Comparison of ENCODE assay signal across 21 cellular contexts in the genomic region with DNA sequence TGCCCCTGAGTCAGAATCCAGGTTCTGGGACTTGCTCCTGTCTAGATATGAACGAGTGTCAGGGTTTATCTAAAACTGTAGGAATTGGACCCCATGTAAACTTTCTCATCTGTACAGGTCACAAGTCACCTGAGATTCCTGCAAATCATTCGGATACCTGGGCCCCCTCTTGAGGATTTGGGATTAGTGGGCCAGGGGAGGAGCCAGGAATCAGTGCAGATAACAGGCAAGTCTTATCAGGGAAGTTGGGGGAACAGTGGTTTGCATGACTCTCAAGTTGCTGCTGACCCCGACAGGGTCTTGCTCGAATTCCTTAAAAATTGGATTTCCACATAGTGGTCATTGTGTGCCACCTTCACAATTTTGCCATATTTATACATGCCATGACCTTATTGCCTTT.
DNase-seq lines count a peak whose midpoint lies in the region; ATAC-seq and TF ChIP-seq lines count a peak whose summit lies in the region.
"Had no signal": no experiment of that assay in that cellular context is flagged by ENCODE, and none has a peak within 500 bp of the region (broad histone marks: within the 10 kb centered on the region; RNA-seq: fewer than 3 reads in every experiment).

No MANE protein-coding gene starts in this region.

- H2BK120ac ChIP-seq in IMR-90 (ENCODE audit: low read depth, low read length) (no peak overlapping the region), trophoblast cell (ENCODE audit: insufficient read depth, low read length, poor library complexity) (peak overlapping the region; percentile 100)

- H3K9ac ChIP-seq in IMR-90 (ENCODE audit: low read depth, low read length), result no peak overlapping the region
- no peak overlapping the region for H3K9ac ChIP-seq in endodermal cell (ENCODE audit: extremely low read depth, low read length, poor library complexity, severe bottlenecking)
- H3K9ac ChIP-seq in trophoblast cell (ENCODE audit: low read length), result no peak overlapping the region
- H3K9ac ChIP-seq: BLaER1 treated with 17β-estradiol and CSF1 and Interleukin-3, amounts not matched to agents 10 nM and 100 nM had no signal

- no peak for TF ChIP-seq POLR2A in IMR-90 (IDR thresholded peaks at IDR 0.05; ENCODE audit: low read depth, low read length)

- H2BK15ac ChIP-seq in IMR-90 (ENCODE audit: low read depth, low read length), result no peak overlapping the region

- BruUV-seq in IMR-90 (replicated peaks; lab: Mats Ljungman, UMichigan), result no TSS peak

- H3K4ac ChIP-seq in IMR-90 (ENCODE audit: low read depth, low read length) (no peak overlapping the region), trophoblast cell (ENCODE audit: low read depth, low read length) (peak overlapping the region; percentile 95)

- in situ Hi-C loops in IMR-90 (cut with MboI; ENCODE audit: low sequenced_read_pairs), result no loop called here

- H3K4me1 ChIP-seq in IMR-90 (ENCODE audit: control insufficient read depth, insufficient read depth, low read length) (peaks cover 8% of the 10 kb centered on the region), endodermal cell (ENCODE audit: control insufficient read depth, insufficient read depth, low read length) (peaks cover 34% of the 10 kb centered on the region), trophoblast cell (ENCODE audit: control insufficient read depth in 1 of 2, insufficient read depth in 2 of 2, low read length in 2 of 2) (peaks cover 18 to 33% of the 10 kb centered on the region in 2 experiments)
- no peaks in the 10 kb centered on the region for H3K4me1 ChIP-seq in CD8-positive, alpha-beta T cell (ENCODE audit: insufficient read depth, low read length)
- H3K4me1 ChIP-seq: BLaER1 treated with 17β-estradiol and CSF1 and Interleukin-3, amounts not matched to agents 10 nM and 100 nM had no signal

- no peak overlapping the region for H4K12ac ChIP-seq in trophoblast cell (ENCODE audit: low read depth, low read length)

- H2BK5ac ChIP-seq in IMR-90 (ENCODE audit: low read depth, low read length, poor library complexity, severe bottlenecking) (no peak overlapping the region), trophoblast cell (ENCODE audit: low read depth, low read length, poor library complexity) (peak overlapping the region; percentile 99)

- peaks cover 54% of the 10 kb centered on the region for H3K4me1 Mint-ChIP-seq in endodermal cell
- H3K4me1 Mint-ChIP-seq in CD8-positive, alpha-beta T cell (ENCODE audit: low read depth), result no peaks in the 10 kb centered on the region
- H3K4me1 Mint-ChIP-seq: CD4-positive, alpha-beta memory T cell had no signal

- dilution Hi-C loops in IMR-90 (cut with HindIII; ENCODE audit: low sequenced_read_pairs, unreplicated experiment), result no loop called here

- H2BK20ac ChIP-seq in IMR-90 (ENCODE audit: low read depth, low read length), result 0 out of 2 replicates have a peak overlapping the region, but pooled peaks have one; percentile 18

- H2AK9ac ChIP-seq in IMR-90 (replicated peaks; ENCODE audit: low read depth, low read length, poor library complexity), result no peak overlapping the region

- no peak overlapping the region for H4K91ac ChIP-seq in IMR-90 (ENCODE audit: insufficient read depth, low read depth, low read length)
- peak overlapping the region; percentile 99 for H4K91ac ChIP-seq in trophoblast cell (ENCODE audit: low read depth, low read length)

- TF ChIP-seq RAD21 in IMR-90 (IDR thresholded peaks at IDR 0.05; ENCODE audit: low read length), result no peak

- H3K9me3 Mint-ChIP-seq in endodermal cell, result peaks cover 12% of the 10 kb centered on the region
- peaks cover 3% of the 10 kb centered on the region for H3K9me3 Mint-ChIP-seq in CD8-positive, alpha-beta T cell

- peaks cover 6% of the 10 kb centered on the region for H3K9me3 ChIP-seq in IMR-90 (ENCODE audit: control insufficient read depth, insufficient read depth, low read length)
- peaks cover 20% of the 10 kb centered on the region for H3K9me3 ChIP-seq in endodermal cell (ENCODE audit: control insufficient read depth, low read length)
- H3K9me3 ChIP-seq in trophoblast cell (ENCODE audit: insufficient read depth, low read depth, low read length), result no peaks in the 10 kb centered on the region
- H3K9me3 ChIP-seq in CD8-positive, alpha-beta T cell (ENCODE audit: low read length), result no peaks in the 10 kb centered on the region
- H3K9me3 ChIP-seq: BE2C had no signal

- no peak overlapping the region for H4K5ac ChIP-seq in IMR-90 (ENCODE audit: low read depth, low read length)

- no peak overlapping the region for H3K23ac ChIP-seq in IMR-90 (ENCODE audit: low read depth, low read length)
- no peak overlapping the region for H3K23ac ChIP-seq in trophoblast cell (ENCODE audit: low read length)

- POLR2A ChIA-PET in IMR-90 (lab: Charles Lee; ENCODE audit: unreplicated experiment), result no interaction called here
- POLR2A ChIA-PET in CD8-positive, alpha-beta T cell (lab: Charles Lee), result no interaction called here

- H3K79me1 ChIP-seq in IMR-90 (ENCODE audit: low read depth in 1 of 2, low read length in 2 of 2) (no peaks in the 10 kb centered on the region), trophoblast cell (ENCODE audit: low read length) (peaks cover 62% of the 10 kb centered on the region)

- H3K36me3 Mint-ChIP-seq in endodermal cell (ENCODE audit: low read depth), result no peaks in the 10 kb centered on the region
- H3K36me3 Mint-ChIP-seq in CD8-positive, alpha-beta T cell, result no peaks in the 10 kb centered on the region
- H3K36me3 Mint-ChIP-seq: CD4-positive, alpha-beta memory T cell had no signal

- peaks cover 24% of the 10 kb centered on the region for H3K27me3 ChIP-seq in IMR-90 (ENCODE audit: control insufficient read depth, insufficient read depth, low read length)
- H3K27me3 ChIP-seq in endodermal cell (ENCODE audit: control insufficient read depth, insufficient read depth, low read length, poor library complexity, severe bottlenecking), result no peaks in the 10 kb centered on the region
- H3K27me3 ChIP-seq in trophoblast cell (ENCODE audit: insufficient read depth, low read length), result no peaks in the 10 kb centered on the region
- no peaks in the 10 kb centered on the region for H3K27me3 ChIP-seq in CD8-positive, alpha-beta T cell (ENCODE audit: insufficient read depth, low read length)
- H3K27me3 ChIP-seq: BE2C; BLaER1 treated with 17β-estradiol and CSF1 and Interleukin-3, amounts not matched to agents 10 nM and 100 nM had no signal

- H3K56ac ChIP-seq in IMR-90 (ENCODE audit: extremely low read depth, insufficient read depth, low read length), result no peak overlapping the region

- TF ChIP-seq CTCF in C4-2B (conservative IDR thresholded peaks at IDR 0.05) (no peak), IMR-90 (conservative IDR thresholded peaks at IDR 0.05; ENCODE audit: low read depth, low read length) (no peak), endodermal cell (conservative IDR thresholded peaks at IDR 0.05) (no peak)
- TF ChIP-seq CTCF in CD8-positive, alpha-beta T cell (IDR thresholded peaks at IDR 0.05), result no peak

- H3K9me1 ChIP-seq in IMR-90 (ENCODE audit: insufficient read depth, low read length), result peaks cover 8% of the 10 kb centered on the region

- H3K79me2 ChIP-seq in trophoblast cell (ENCODE audit: control insufficient read depth, insufficient read depth, low read length, poor library complexity), result peaks cover 16% of the 10 kb centered on the region

- H3K27ac ChIP-seq in C4-2B (peak overlapping the region; percentile 7; the same call in 1 of the 2 replicates), IMR-90 (ENCODE audit: insufficient read depth, low read length) (no peak overlapping the region), endodermal cell (ENCODE audit: low read depth, low read length) (no peak overlapping the region), trophoblast cell (ENCODE audit: low read depth, low read length) (peak overlapping the region; percentile 91)
- H3K27ac ChIP-seq in CD8-positive, alpha-beta T cell (ENCODE audit: low read depth, low read length), result no peak overlapping the region
- H3K27ac ChIP-seq: BLaER1 treated with 17β-estradiol and CSF1 and Interleukin-3, amounts not matched to agents 10 nM and 100 nM had no signal

- peak overlapping the region; percentile 100 for H2BK12ac ChIP-seq in trophoblast cell (ENCODE audit: low read length)

- ATAC-seq in IMR-90 (ENCODE audit: low read depth) (no peak), GM18861 (IDR thresholded peaks at IDR 0.05; ENCODE audit: unreplicated experiment) (no peak)
- no peak for ATAC-seq in CD8-positive, alpha-beta T cell
- ATAC-seq: A549, GM23338, HCT116 had no signal

- H2AFZ ChIP-seq in IMR-90 (replicated peaks; ENCODE audit: low read length, poor library complexity), result no peak overlapping the region
- H2AFZ ChIP-seq in trophoblast cell (ENCODE audit: insufficient read depth, low read length, poor library complexity), result no peak overlapping the region
- H2AFZ ChIP-seq: GM23338 had no signal

- H3K27me3 Mint-ChIP-seq in endodermal cell (ENCODE audit: insufficient read depth), result no peaks in the 10 kb centered on the region
- peaks cover 11% of the 10 kb centered on the region for H3K27me3 Mint-ChIP-seq in CD8-positive, alpha-beta T cell (ENCODE audit: low read depth)

- WGBS in IMR-90 (ENCODE audit: extremely low coverage in 2 of 2, insufficient read length in 1 of 2), 2 experiments, result 29% methylated on average over 1 of the region's 4 CpGs; no CpG with 5 or more reads in 1 of the 2 experiments
- 66 to 97% methylated on average over 3 to 4 of the region's 4 CpGs for WGBS in endodermal cell (ENCODE audit: insufficient coverage in 1 of 2, insufficient read length in 1 of 2), 2 experiments
- WGBS in trophoblast cell (ENCODE audit: extremely low coverage, insufficient coverage, insufficient read length), result no CpG with 5 or more reads among the region's 4 CpGs

- H4K20me1 ChIP-seq in IMR-90 (ENCODE audit: insufficient read depth, low read length), result no peaks in the 10 kb centered on the region
- H4K20me1 ChIP-seq: BLaER1 treated with 17β-estradiol and CSF1 and Interleukin-3, amounts not matched to agents 10 nM and 100 nM had no signal

- no peak overlapping the region for H3K14ac ChIP-seq in IMR-90 (replicated peaks; ENCODE audit: low read depth, low read length)
- H3K14ac ChIP-seq in trophoblast cell (ENCODE audit: low read length), result peak overlapping the region; percentile 98

- H3K4me2 ChIP-seq in IMR-90 (ENCODE audit: low read depth, low read length) (no peak overlapping the region), trophoblast cell (ENCODE audit: low read length) (no peak overlapping the region)
- H3K4me2 ChIP-seq: A549; BLaER1 treated with 17β-estradiol and CSF1 and Interleukin-3, amounts not matched to agents 10 nM and 100 nM; GM23338 had no signal

- H3K4me3 ChIP-seq in IMR-90 (ENCODE audit: insufficient read depth, low read depth, low read length) (no peak overlapping the region), endodermal cell (ENCODE audit: low read length) (no peak overlapping the region), trophoblast cell (ENCODE audit: low read depth, low read length) (no peak overlapping the region)
- no peak overlapping the region for H3K4me3 ChIP-seq in CD8-positive, alpha-beta T cell (ENCODE audit: low read depth, low read length)
- H3K4me3 ChIP-seq: A549; BLaER1 treated with 17β-estradiol and CSF1 and Interleukin-3, amounts not matched to agents 10 nM and 100 nM; GM23338 had no signal

- intact Hi-C loops in IMR-90 (cut with micrococcal nuclease), result no loop called here
- intact Hi-C loops in CD8-positive, alpha-beta T cell (cut with DNase I, micrococcal nuclease), result no loop called here

- no peak overlapping the region for H3K18ac ChIP-seq in IMR-90 (ENCODE audit: low read depth, low read length)
- peak overlapping the region; percentile 99 for H3K18ac ChIP-seq in trophoblast cell (ENCODE audit: low read length)

- peak overlapping the region; percentile 79 for H3K27ac Mint-ChIP-seq in endodermal cell
- no peak overlapping the region for H3K27ac Mint-ChIP-seq in CD8-positive, alpha-beta T cell
- H3K27ac Mint-ChIP-seq: CD4-positive, alpha-beta memory T cell; GM23338; H9 had no signal

- DNase-seq in IMR-90 (no peak), endodermal cell (peak; percentile 56), trophoblast cell (no peak), NCI-H2196 (lab: John Stamatoyannopoulos, UW; ENCODE audit: unreplicated experiment) (no peak)
- no peak for DNase-seq in CD8-positive, alpha-beta T cell
- DNase-seq: 8988T; ACHN; AML-193; BE2C; CD4-positive, alpha-beta memory T cell; DMS 273 treated with DMSO at 0.1 percent for 48 hours; DMS79; EL; GF-D8; H9 had no signal

- no peak overlapping the region for H3K4me3 Mint-ChIP-seq in endodermal cell
- H3K4me3 Mint-ChIP-seq in CD8-positive, alpha-beta T cell, result no peak overlapping the region
- H3K4me3 Mint-ChIP-seq: CD4-positive, alpha-beta memory T cell; GM23338; H9 had no signal

- CTCF ChIA-PET in IMR-90 (lab: Yijun Ruan, JAX), result no interaction called here
- CTCF ChIA-PET in CD8-positive, alpha-beta T cell (lab: Charles Lee), result no interaction called here

- no peak overlapping the region for H2AK5ac ChIP-seq in IMR-90 (ENCODE audit: low read depth, low read length)
- peak overlapping the region; percentile 100 for H2AK5ac ChIP-seq in trophoblast cell (ENCODE audit: low read length)

- H4K8ac ChIP-seq in IMR-90 (ENCODE audit: low read depth in 2 of 2, low read length in 2 of 2) (no peak overlapping the region), trophoblast cell (ENCODE audit: low read depth, low read length) (peak overlapping the region; percentile 91)

- no peaks in the 10 kb centered on the region for H3K36me3 ChIP-seq in IMR-90 (ENCODE audit: control insufficient read depth, insufficient read depth, low read length)
- H3K36me3 ChIP-seq in endodermal cell (ENCODE audit: control insufficient read depth, insufficient read depth, low read length), result no peaks in the 10 kb centered on the region
- peaks cover 0 to 2% of the 10 kb centered on the region in 2 experiments for H3K36me3 ChIP-seq in trophoblast cell (ENCODE audit: control insufficient read depth in 1 of 2, insufficient read depth in 2 of 2, low read length in 2 of 2)
- H3K36me3 ChIP-seq in CD8-positive, alpha-beta T cell (ENCODE audit: insufficient read depth, low read length), result no peaks in the 10 kb centered on the region
- H3K36me3 ChIP-seq: BE2C; BLaER1 treated with 17β-estradiol and CSF1 and Interleukin-3, amounts not matched to agents 10 nM and 100 nM had no signal

Comparison
In these comparisons a context has a peak if more than half of its experiments do, and no peak if none do; other contexts are left out.
1. H3K27ac ChIP-seq: peak in C4-2B (single experiment) and trophoblast cell (single experiment); none in IMR-90 (single experiment), endodermal cell (single experiment) and CD8-positive, alpha-beta T cell (single experiment).